In genomic region chr12:56189336-56189917, GRCh38 we compare ENCODE assay signal across 8 cellular contexts. TPM values are rescaled to one million over a fixed set of nuclear protein-coding genes. Genes with fewer than 3 reads are reported as not detected.
A peak's percentile ranks its signal among the peaks of the same experiment; 100 is the strongest.
DNase-seq lines count a peak whose midpoint lies in the region; ATAC-seq, FAIRE-seq and TF ChIP-seq lines count a peak whose summit lies in the region.

TSS of gene SMARCC2 (minus strand) at chr12:56189483. CDS start at chr12:56189461, 22 bp downstream.

- H3K4me3 Mint-ChIP-seq in naive B cell = peak within 1 kb of the TSS; percentile 88 to 99 (median 95)
- peak within 1 kb of the TSS; percentile 97 for H3K4me3 Mint-ChIP-seq in stimulated activated effector memory CD8-positive, alpha-beta T cell treated with anti-CD3 and anti-CD28 coated beads, Interleukin-12 subunit alpha, Interleukin-12 subunit beta, amount 100 ng/mL, for 72 hours

- H3K36me3 Mint-ChIP-seq in naive B cell = no peaks in the 10 kb centered on the region
- H3K36me3 Mint-ChIP-seq in stimulated activated effector memory CD8-positive, alpha-beta T cell treated with anti-CD3 and anti-CD28 coated beads, Interleukin-12 subunit alpha, Interleukin-12 subunit beta, amount 100 ng/mL, for 72 hours = peaks cover 58% of the 10 kb centered on the region

- H3K27me3 ChIP-seq in Peyer's patch = no peaks in the 10 kb centered on the region

- peaks cover 0 to 22% (median 0%) of the 10 kb centered on the region in 3 donors for H3K36me3 ChIP-seq in Peyer's patch

- peaks cover 3 to 18% (median 7%) of the 10 kb centered on the region in 4 donors for H3K4me1 ChIP-seq in Peyer's patch

- ATAC-seq in GM21526 (IDR thresholded peaks at IDR 0.05; ENCODE audit: low FRiP score, unreplicated experiment) (peak; percentile 59), naive B cell (ENCODE audit: low read depth in 2 of 2) (peak; percentile 83 to 86)
- peak; percentile 93 for ATAC-seq in stimulated activated effector memory CD8-positive, alpha-beta T cell treated with anti-CD3 and anti-CD28 coated beads, Interleukin-12 subunit alpha, Interleukin-12 subunit beta, amount 100 ng/mL, for 72 hours

- H3K27me3 Mint-ChIP-seq in naive B cell = no peaks in the 10 kb centered on the region

- in situ Hi-C loops in KBM-7 (cut with MboI; ENCODE audit: low pct_unique_long_range_greater_than_20kb, low sequenced_read_pairs) = no loop called here

- peak; percentile 78 for DNase-seq in D721Med (ENCODE audit: insufficient read length, low spot score)
- peak; percentile 85 for DNase-seq in KBM-7
- DNase-seq in Peyer's patch = peak; percentile 87 to 95 (median 94)
- peak; percentile 78 for DNase-seq in activated T-helper 1 cell treated with Interleukin-2 at 50 U/mL for 16 hours (ENCODE audit: low read depth)
- peak; percentile 81 for DNase-seq in fibroblast of gingiva (ENCODE audit: low read depth)
- peak; percentile 84 for DNase-seq in naive B cell
- DNase-seq in stimulated activated effector memory CD8-positive, alpha-beta T cell treated with anti-CD3 and anti-CD28 coated beads, Interleukin-12 subunit alpha, Interleukin-12 subunit beta, amount 100 ng/mL, for 72 hours (ENCODE audit: low spot score in 2 of 2) = peak; percentile 86 to 92

- TF ChIP-seq CTCF in D721Med (IDR thresholded peaks at IDR 0.05; ENCODE audit: insufficient read depth, missing control alignments) (peak; percentile 63), Peyer's patch (IDR thresholded peaks at IDR 0.05) (peak; percentile 66 to 95 (median 89))

- FAIRE-seq in D721Med (lab: Jason Lieb, UNC) = no peak

- peak within 1 kb of the TSS; percentile 96 to 100 (median 98) for H3K27ac Mint-ChIP-seq in naive B cell
- H3K27ac Mint-ChIP-seq in stimulated activated effector memory CD8-positive, alpha-beta T cell treated with anti-CD3 and anti-CD28 coated beads, Interleukin-12 subunit alpha, Interleukin-12 subunit beta, amount 100 ng/mL, for 72 hours = peak within 1 kb of the TSS; percentile 100

- peak within 1 kb of the TSS; percentile 89 to 98 (median 94) for H3K4me3 ChIP-seq in Peyer's patch

- peaks cover 44 to 48% (median 44%) of the 10 kb centered on the region in 3 donors for H3K4me1 Mint-ChIP-seq in naive B cell
- H3K4me1 Mint-ChIP-seq in stimulated activated effector memory CD8-positive, alpha-beta T cell treated with anti-CD3 and anti-CD28 coated beads, Interleukin-12 subunit alpha, Interleukin-12 subunit beta, amount 100 ng/mL, for 72 hours = peaks cover 61% of the 10 kb centered on the region

- H3K9me3 ChIP-seq in Peyer's patch = no peaks in the 10 kb centered on the region

- TF ChIP-seq POLR2A in Peyer's patch (IDR thresholded peaks at IDR 0.05) = peak; percentile 18 to 27

- peak within 1 kb of the TSS; percentile 91 to 95 (median 93) for H3K27ac ChIP-seq in Peyer's patch

- H3K9me3 Mint-ChIP-seq in naive B cell = no peaks in the 10 kb centered on the region
- H3K9me3 Mint-ChIP-seq in stimulated activated effector memory CD8-positive, alpha-beta T cell treated with anti-CD3 and anti-CD28 coated beads, Interleukin-12 subunit alpha, Interleukin-12 subunit beta, amount 100 ng/mL, for 72 hours = no peaks in the 10 kb centered on the region

RNA-seq across cellular contexts. Expression of gene SMARCC2, which starts in this region (rescaled TPM):
- 100 to 1,000 TPM in 3 of 4 donors, 10 to 100 TPM in 1; 85.6 to 299 (median 139) TPM for total RNA-seq in Peyer's patch
- polyA plus RNA-seq in naive B cell (ENCODE audit: low read depth in 6 of 6) = 100 to 1,000 TPM in 1 of 6 donors, 10 to 100 TPM in 5; 33.3 to 112 (median 64.8) TPM

Comparison
In these comparisons a context has a peak if more than half of its experiments do, and no peak if none do; other contexts are left out.
1. Peak in every context shown above with its lines: DNase-seq, ATAC-seq, H3K4me3 ChIP-seq and H3K27ac ChIP-seq.